11 cellular contexts compared by ENCODE assay signal in genomic region chr16:85123891-85124635, GRCh38. TPM values are rescaled to one million over a fixed set of nuclear protein-coding genes. Genes with fewer than 3 reads are reported as not detected.
A peak's percentile ranks its signal among the peaks of the same experiment; 100 is the strongest.
DNase-seq lines count a peak whose midpoint lies in the region; ATAC-seq and TF ChIP-seq lines count a peak whose summit lies in the region.
"Had no signal": no experiment of that assay in that cellular context is flagged by ENCODE, and none has a peak within 500 bp of the region (broad histone marks: within the 10 kb centered on the region; RNA-seq: fewer than 3 reads in every experiment).

No MANE protein-coding gene starts in this region.

- ATAC-seq in RWPE2 (ENCODE audit: low read depth): peak; percentile 67
- ATAC-seq in activated CD4-positive, alpha-beta T cell treated with anti-CD3 and anti-CD28 coated beads for 36 hours: no peak
- no peak for ATAC-seq in GM21381 (IDR thresholded peaks at IDR 0.05; ENCODE audit: unreplicated experiment)

- no peaks in the 10 kb centered on the region for H3K79me2 ChIP-seq in ACC112 (ENCODE audit: control insufficient read depth, insufficient read depth, low read length, unreplicated experiment)

- CTCF ChIA-PET in activated CD4-positive, alpha-beta T cell treated with anti-CD3 and anti-CD28 coated beads for 36 hours (lab: Charles Lee): interaction anchor here (1.1 to 1.6 kb wide), 2 partner anchors 9 to 100 kb away, joined by 3 to 11 read pairs; no protein-coding TSS in a partner anchor

- no peaks in the 10 kb centered on the region for H3K9me3 Mint-ChIP-seq in neural crest cell
- no peaks in the 10 kb centered on the region for H3K9me3 Mint-ChIP-seq in activated CD4-positive, alpha-beta T cell treated with anti-CD3 and anti-CD28 coated beads for 36 hours (ENCODE audit: low read depth)
- H3K9me3 Mint-ChIP-seq in activated T-helper 1 cell treated with anti-CD3 and anti-CD28 coated beads, Interleukin-12 subunit alpha, Interleukin-12 subunit beta, Interleukin-2, Interleukin-4 antibody, amounts not matched to agents 30 ng/mL and 10 ng/mL and 1 ng/mL, durations not matched to agents 14 hours and 24 hours and 36 hours: no peaks in the 10 kb centered on the region

- TF ChIP-seq CTCF in RWPE2 (IDR thresholded peaks at IDR 0.05; ENCODE audit: poor library complexity, severe bottlenecking): no peak
- no peak for TF ChIP-seq CTCF in fibroblast of the aortic adventitia (IDR thresholded peaks at IDR 0.05; ENCODE audit: insufficient read depth, low read length)
- TF ChIP-seq CTCF in neural crest cell (conservative IDR thresholded peaks at IDR 0.05): no peak

- DNase-seq in RWPE2 (ENCODE audit: low spot score) (no peak), fibroblast of the aortic adventitia (ENCODE audit: low read depth) (peak; percentile 89), neural crest cell (ENCODE audit: low read depth, low spot score) (no peak), DMS79 (lab: John Stamatoyannopoulos, UW) (no peak)
- no peak for DNase-seq in activated CD4-positive, alpha-beta T cell treated with anti-CD3 and anti-CD28 coated beads for 36 hours
- no peak for DNase-seq in activated T-helper 1 cell treated with anti-CD3 and anti-CD28 coated beads, Interleukin-12 subunit alpha, Interleukin-12 subunit beta, Interleukin-2, Interleukin-4 antibody, amounts not matched to agents 30 ng/mL and 10 ng/mL and 1 ng/mL, durations not matched to agents 14 hours and 24 hours and 36 hours (ENCODE audit: low spot score)
- DNase-seq: activated naive CD4-positive, alpha-beta T cell treated with anti-CD3 and anti-CD28 coated beads, Interleukin-2, amount 50 U/mL, for 16 hours; kidney glomerular epithelial cell had no signal

- H3K27me3 Mint-ChIP-seq in neural crest cell (ENCODE audit: low read depth): peaks cover 6% of the 10 kb centered on the region
- no peaks in the 10 kb centered on the region for H3K27me3 Mint-ChIP-seq in activated CD4-positive, alpha-beta T cell treated with anti-CD3 and anti-CD28 coated beads for 36 hours
- H3K27me3 Mint-ChIP-seq in activated T-helper 1 cell treated with anti-CD3 and anti-CD28 coated beads, Interleukin-12 subunit alpha, Interleukin-12 subunit beta, Interleukin-2, Interleukin-4 antibody, amounts not matched to agents 30 ng/mL and 10 ng/mL and 1 ng/mL, durations not matched to agents 14 hours and 24 hours and 36 hours (ENCODE audit: insufficient read depth): no peaks in the 10 kb centered on the region

- peaks cover 28% of the 10 kb centered on the region for H3K4me1 Mint-ChIP-seq in neural crest cell
- peaks cover 15% of the 10 kb centered on the region for H3K4me1 Mint-ChIP-seq in activated CD4-positive, alpha-beta T cell treated with anti-CD3 and anti-CD28 coated beads for 36 hours
- peaks cover 11% of the 10 kb centered on the region for H3K4me1 Mint-ChIP-seq in activated T-helper 1 cell treated with anti-CD3 and anti-CD28 coated beads, Interleukin-12 subunit alpha, Interleukin-12 subunit beta, Interleukin-2, Interleukin-4 antibody, amounts not matched to agents 30 ng/mL and 10 ng/mL and 1 ng/mL, durations not matched to agents 14 hours and 24 hours and 36 hours (ENCODE audit: low read depth)

- H3K27me3 ChIP-seq in ACC112 (ENCODE audit: insufficient read depth, low read length) (no peaks in the 10 kb centered on the region), RWPE2 (ENCODE audit: insufficient read depth, poor library complexity, severe bottlenecking) (no peaks in the 10 kb centered on the region)

- H3K36me3 Mint-ChIP-seq in neural crest cell (ENCODE audit: low read depth): no peaks in the 10 kb centered on the region
- H3K36me3 Mint-ChIP-seq in activated CD4-positive, alpha-beta T cell treated with anti-CD3 and anti-CD28 coated beads for 36 hours (ENCODE audit: low read depth): no peaks in the 10 kb centered on the region
- H3K36me3 Mint-ChIP-seq in activated T-helper 1 cell treated with anti-CD3 and anti-CD28 coated beads, Interleukin-12 subunit alpha, Interleukin-12 subunit beta, Interleukin-2, Interleukin-4 antibody, amounts not matched to agents 30 ng/mL and 10 ng/mL and 1 ng/mL, durations not matched to agents 14 hours and 24 hours and 36 hours (ENCODE audit: low read depth): no peaks in the 10 kb centered on the region

- peak overlapping the region; percentile 84 for H2AFZ ChIP-seq in ACC112 (ENCODE audit: low read length, unreplicated experiment)

- H3K4me3 ChIP-seq in ACC112 (ENCODE audit: low read depth, low read length) (peak overlapping the region; percentile 67), RWPE2 (ENCODE audit: severe bottlenecking) (no peak overlapping the region), fibroblast of the aortic adventitia (ENCODE audit: low read depth, low read length) (peak overlapping the region; percentile 37)

- H3K27ac ChIP-seq in ACC112 (ENCODE audit: low read depth, low read length): peak overlapping the region; percentile 93
- H3K27ac ChIP-seq in RWPE2 (ENCODE audit: poor library complexity, severe bottlenecking): peak overlapping the region; percentile 11

- H3K36me3 ChIP-seq in ACC112 (ENCODE audit: insufficient read depth, low read length) (no peaks in the 10 kb centered on the region), RWPE2 (ENCODE audit: low read depth) (no peaks in the 10 kb centered on the region)

- peak overlapping the region; percentile 12 for H3K27ac Mint-ChIP-seq in neural crest cell (ENCODE audit: unreplicated experiment)
- no peak overlapping the region for H3K27ac Mint-ChIP-seq in activated CD4-positive, alpha-beta T cell treated with anti-CD3 and anti-CD28 coated beads for 36 hours
- H3K27ac Mint-ChIP-seq in activated T-helper 1 cell treated with anti-CD3 and anti-CD28 coated beads, Interleukin-12 subunit alpha, Interleukin-12 subunit beta, Interleukin-2, Interleukin-4 antibody, amounts not matched to agents 30 ng/mL and 10 ng/mL and 1 ng/mL, durations not matched to agents 14 hours and 24 hours and 36 hours: no peak overlapping the region

- no peaks in the 10 kb centered on the region for H3K9me3 ChIP-seq in RWPE2 (ENCODE audit: severe bottlenecking)

- intact Hi-C loops in activated CD4-positive, alpha-beta T cell treated with anti-CD3 and anti-CD28 coated beads for 36 hours (cut with DNase I, micrococcal nuclease): no loop called here
- intact Hi-C loops in activated T-helper 1 cell treated with anti-CD3 and anti-CD28 coated beads, Interleukin-12 subunit alpha, Interleukin-12 subunit beta, Interleukin-2, Interleukin-4 antibody, amounts not matched to agents 30 ng/mL and 10 ng/mL and 1 ng/mL, durations not matched to agents 14 hours and 24 hours and 36 hours (cut with micrococcal nuclease): no loop called here

- H3K4me1 ChIP-seq in ACC112 (ENCODE audit: control insufficient read depth, insufficient read depth, low read length, unreplicated experiment): peaks cover 25% of the 10 kb centered on the region
- no peaks in the 10 kb centered on the region for H3K4me1 ChIP-seq in RWPE2 (ENCODE audit: insufficient read depth, poor library complexity, severe bottlenecking)

- POLR2A ChIA-PET in activated CD4-positive, alpha-beta T cell treated with anti-CD3 and anti-CD28 coated beads for 36 hours (lab: Charles Lee): no interaction called here

- H3K4me3 Mint-ChIP-seq in neural crest cell: no peak overlapping the region
- H3K4me3 Mint-ChIP-seq in activated CD4-positive, alpha-beta T cell treated with anti-CD3 and anti-CD28 coated beads for 36 hours: no peak overlapping the region
- H3K4me3 Mint-ChIP-seq in activated T-helper 1 cell treated with anti-CD3 and anti-CD28 coated beads, Interleukin-12 subunit alpha, Interleukin-12 subunit beta, Interleukin-2, Interleukin-4 antibody, amounts not matched to agents 30 ng/mL and 10 ng/mL and 1 ng/mL, durations not matched to agents 14 hours and 24 hours and 36 hours: no peak overlapping the region

RNA-seq across cellular contexts. Expression of gene CIBAR2, which starts 11.8 kb away (rescaled TPM):
- total RNA-seq in fibroblast of the aortic adventitia (ENCODE audit: low replicate concordance) (not detected in 2 replicates), neural crest cell (not detected in 2 replicates)
- not detected for total RNA-seq in activated CD4-positive, alpha-beta T cell treated with anti-CD3 and anti-CD28 coated beads for 36 hours
- not detected in 2 replicates for total RNA-seq in activated T-helper 1 cell treated with anti-CD3 and anti-CD28 coated beads, Interleukin-12 subunit alpha, Interleukin-12 subunit beta, Interleukin-2, Interleukin-4 antibody, amounts not matched to agents 30 ng/mL and 10 ng/mL and 1 ng/mL, durations not matched to agents 14 hours and 24 hours and 36 hours
- total RNA-seq: A673 had no signal
